ENCODE assay signal across 12 cellular contexts in genomic region chr13:98896868-98897144, GRCh38.
"Had no signal": no experiment of that assay in that cellular context is flagged by ENCODE, and none has a peak within 500 bp of the region (broad histone marks: within the 10 kb centered on the region; RNA-seq: fewer than 3 reads in every experiment).

No MANE protein-coding gene starts in this region.

- FAIRE-seq: colon, pancreas had no signal

- H3K27ac Mint-ChIP-seq: activated T-cell treated with anti-CD3 and anti-CD28 coated beads, Interleukin-2, amount 50 U/mL, for 72 hours had no signal

- H3K27me3 Mint-ChIP-seq: stimulated activated naive CD8-positive, alpha-beta T cell treated with anti-CD3 and anti-CD28 coated beads, Interleukin-15, amount 100 ng/mL, for 72 hours had no signal

- H3K27me3 ChIP-seq: pancreas, sigmoid colon, spleen, testis had no signal

- H3K4me3 Mint-ChIP-seq: activated T-cell treated with anti-CD3 and anti-CD28 coated beads, Interleukin-2, amount 50 U/mL, for 72 hours; stimulated activated naive CD8-positive, alpha-beta T cell treated with anti-CD3 and anti-CD28 coated beads, Interleukin-15, amount 100 ng/mL, for 72 hours had no signal

- ATAC-seq: activated T-cell treated with anti-CD3 and anti-CD28 coated beads, Interleukin-2, amount 50 U/mL, for 72 hours; left colon; stimulated activated naive CD8-positive, alpha-beta T cell treated with anti-CD3 and anti-CD28 coated beads, Interleukin-15, amount 100 ng/mL, for 72 hours had no signal

- DNase-seq: activated CD4-positive, alpha-beta T cell treated with anti-CD3 and anti-CD28 coated beads for 4 hours; activated CD8-positive, alpha-beta memory T cell treated with anti-CD3 and anti-CD28 coated beads, Interleukin-2, amount 50 U/mL, for 48 hours; activated gamma-delta T cell treated with Interleukin-2 at 50 U/mL for 16 hours; activated T-cell treated with anti-CD3 and anti-CD28 coated beads, Interleukin-2, amount 50 U/mL, for 72 hours; glutamatergic neuron; left colon; pancreas; sigmoid colon; spleen; stimulated activated naive CD8-positive, alpha-beta T cell treated with anti-CD3 and anti-CD28 coated beads, Interleukin-15, amount 100 ng/mL, for 72 hours; testis had no signal

- H3K4me3 ChIP-seq: pancreas, sigmoid colon, spleen, testis had no signal

- H3K27ac ChIP-seq: pancreas, sigmoid colon, spleen, testis had no signal

- H3K9me3 Mint-ChIP-seq: activated T-cell treated with anti-CD3 and anti-CD28 coated beads, Interleukin-2, amount 50 U/mL, for 72 hours; stimulated activated naive CD8-positive, alpha-beta T cell treated with anti-CD3 and anti-CD28 coated beads, Interleukin-15, amount 100 ng/mL, for 72 hours had no signal

- H3K9me3 ChIP-seq: pancreas, sigmoid colon, spleen, testis had no signal

- H3K4me1 ChIP-seq: pancreas, sigmoid colon, spleen, testis had no signal
